Comparison of ENCODE assay signal across 17 cellular contexts in genomic region chr3:147939425-147940196, GRCh38.
DNase-seq lines count a peak whose midpoint lies in the region; ATAC-seq, FAIRE-seq and TF ChIP-seq lines count a peak whose summit lies in the region.
"Had no signal": no experiment of that assay in that cellular context is flagged by ENCODE, and none has a peak within 500 bp of the region (broad histone marks: within the 10 kb centered on the region; RNA-seq: fewer than 3 reads in every experiment).

No MANE protein-coding gene starts in this region.

- H3K4me1 ChIP-seq in adipocyte (ENCODE audit: control insufficient read depth, insufficient read depth, low read length) = peaks cover 24% of the 10 kb centered on the region
- H3K4me1 ChIP-seq in neuronal stem cell (ENCODE audit: control insufficient read depth in 2 of 2, insufficient read depth in 1 of 2, low read depth in 1 of 2, low read length in 2 of 2) = peaks cover 4 to 33% of the 10 kb centered on the region in 2 donors
- H3K4me1 ChIP-seq in prostate gland (replicated peaks) = no peaks in the 10 kb centered on the region
- no peaks in the 10 kb centered on the region for H3K4me1 ChIP-seq in spleen

- WGBS in neuronal stem cell (ENCODE audit: extremely low coverage in 2 of 2, insufficient read length in 2 of 2, insufficient replicate concordance in 1 of 2), 2 donors = no CpG with 5 or more reads among the region's 9 CpGs
- 58% methylated on average over 9 of the region's 9 CpGs for WGBS in prostate gland
- WGBS in spleen, 5 donors = 54 to 62% (median 58%) methylated on average over 9 of the region's 9 CpGs

- FAIRE-seq in RCC 7860 (lab: Jason Lieb, UNC) = no peak
- FAIRE-seq: GM18507 had no signal

- H3K4me2 ChIP-seq in neuronal stem cell (ENCODE audit: insufficient read depth, low read length, poor library complexity, severe bottlenecking) = peak overlapping the region; percentile 34

- H3K18ac ChIP-seq in neuronal stem cell (ENCODE audit: low read length) = no peak overlapping the region

- H2BK120ac ChIP-seq in neuronal stem cell (ENCODE audit: low read depth, low read length) = no peak overlapping the region

- H2BK5ac ChIP-seq in neuronal stem cell (ENCODE audit: low read length) = no peak overlapping the region

- no peaks in the 10 kb centered on the region for H3K27me3 ChIP-seq in adipocyte (replicated peaks; ENCODE audit: control insufficient read depth, insufficient read depth, low read length)
- H3K27me3 ChIP-seq in neuronal stem cell (ENCODE audit: control insufficient read depth in 3 of 3, insufficient read depth in 3 of 3, low read depth in 1 of 3, low read length in 3 of 3) = no peaks in the 10 kb centered on the region
- H3K27me3 ChIP-seq in prostate gland (replicated peaks; ENCODE audit: insufficient read depth) = no peaks in the 10 kb centered on the region
- no peaks in the 10 kb centered on the region for H3K27me3 ChIP-seq in spleen (replicated peaks in 1 of 7)

- H3K23ac ChIP-seq in neuronal stem cell (ENCODE audit: low read depth, low read length, poor library complexity) = no peak overlapping the region

- H3K4ac ChIP-seq in neuronal stem cell (ENCODE audit: low read length) = no peak overlapping the region

- H3K27ac ChIP-seq in neuronal stem cell (replicated peaks; ENCODE audit: low read length) (peak overlapping the region; percentile 43), prostate gland (no peak overlapping the region), spleen (no peak overlapping the region)

- DNase-seq in C1 segment of cervical spinal cord (lab: John Stamatoyannopoulos, UW) = peak in 11 of 14 donors; percentile 9 to 58 (median 27)
- peak; percentile 24 for DNase-seq in adipocyte (ENCODE audit: low read depth)
- DNase-seq in left ventricle myocardium superior = no peak
- DNase-seq in neuronal stem cell (ENCODE audit: low spot score) = no peak
- DNase-seq in RCC 7860 (ENCODE audit: low spot score) = no peak
- no peak for DNase-seq in prostate gland (ENCODE audit: low spot score)
- no peak for DNase-seq in spleen
- DNase-seq: activated CD4-positive, alpha-beta memory T cell treated with anti-CD3 and anti-CD28 coated beads, Interleukin-2, amount 10 ng/mL, durations not matched to agents 7 days and 5 days; activated naive CD4-positive, alpha-beta T cell treated with anti-CD3 and anti-CD28 coated beads for 36 hours; effector memory CD4-positive, alpha-beta T cell; Karpas-422; NCI-H2171; stimulated activated CD4-positive, alpha-beta T cell treated with anti-CD3 and anti-CD28 coated beads, Interleukin-15, amount 100 ng/mL, for 24 hours; stimulated activated CD8-positive, alpha-beta memory T cell treated with anti-CD3 and anti-CD28 coated beads, Interleukin-4, amount 100 ng/mL, for 48 hours had no signal

- no peak overlapping the region for H4K91ac ChIP-seq in neuronal stem cell (ENCODE audit: low read depth, low read length, poor library complexity)

- no peak overlapping the region for H2BK12ac ChIP-seq in neuronal stem cell (ENCODE audit: low read length)

- no peak overlapping the region for H4K8ac ChIP-seq in neuronal stem cell (ENCODE audit: low read depth, low read length)

- H2AK5ac ChIP-seq in neuronal stem cell (ENCODE audit: low read depth, low read length) = no peak overlapping the region

- no peak for TF ChIP-seq POLR2A in prostate gland (IDR thresholded peaks at IDR 0.05)
- TF ChIP-seq POLR2A in spleen (IDR thresholded peaks at IDR 0.05) = no peak

- H3K9ac ChIP-seq in adipocyte (ENCODE audit: low read length) (no peak overlapping the region), neuronal stem cell (ENCODE audit: low read depth, low read length, poor library complexity) (no peak overlapping the region)

- ATAC-seq in left ventricle myocardium superior (peak; percentile 59), GM19023 (IDR thresholded peaks at IDR 0.05; ENCODE audit: unreplicated experiment) (no peak)
- ATAC-seq: Panc1 had no signal

- H3K4me3 ChIP-seq in adipocyte (ENCODE audit: low read length) = no peak overlapping the region
- H3K4me3 ChIP-seq in neuronal stem cell (ENCODE audit: low read length in 2 of 2) = peak overlapping the region; percentile 18 to 60
- H3K4me3 ChIP-seq in prostate gland = no peak overlapping the region
- H3K4me3 ChIP-seq in spleen = no peak overlapping the region

- no peak for TF ChIP-seq CTCF in prostate gland (IDR thresholded peaks at IDR 0.05)
- no peak for TF ChIP-seq CTCF in spleen (IDR thresholded peaks at IDR 0.05 in 8 of 11, conservative IDR thresholded peaks at IDR 0.05 in 3 of 11)

- H3K36me3 ChIP-seq in adipocyte (ENCODE audit: control insufficient read depth, insufficient read depth, low read length, severe bottlenecking) (no peaks in the 10 kb centered on the region), neuronal stem cell (replicated peaks in 1 of 2; ENCODE audit: control insufficient read depth in 2 of 2, insufficient read depth in 2 of 2, low read length in 2 of 2) (no peaks in the 10 kb centered on the region), prostate gland (no peaks in the 10 kb centered on the region), spleen (no peaks in the 10 kb centered on the region)

- no peak overlapping the region for H3K14ac ChIP-seq in neuronal stem cell (ENCODE audit: low read length)

- H3K9me3 ChIP-seq in adipocyte (ENCODE audit: control insufficient read depth, low read length) (no peaks in the 10 kb centered on the region), neuronal stem cell (replicated peaks in 1 of 2; ENCODE audit: control insufficient read depth in 2 of 2, insufficient read depth in 1 of 2, low read depth in 1 of 2, low read length in 2 of 2) (no peaks in the 10 kb centered on the region), prostate gland (no peaks in the 10 kb centered on the region), spleen (no peaks in the 10 kb centered on the region)

- intact Hi-C loops in left ventricle myocardium superior (cut with micrococcal nuclease) = no loop called here
- intact Hi-C loops in prostate gland (cut with DNase I) = no loop called here
- intact Hi-C loops in spleen (cut with DNase I; ENCODE audit: low total_unique reads) = no loop called here

- no peak overlapping the region for H2BK15ac ChIP-seq in neuronal stem cell (ENCODE audit: low read length)

- peak overlapping the region; percentile 86 for H2AFZ ChIP-seq in neuronal stem cell (ENCODE audit: low read length)

- H3K79me1 ChIP-seq in neuronal stem cell (ENCODE audit: low read depth, low read length) = no peaks in the 10 kb centered on the region

Comparison
In these comparisons a context has a peak if more than half of its experiments do, and no peak if none do; other contexts are left out.
1. DNase-seq: peak in C1 segment of cervical spinal cord (11 of 14) and adipocyte (single experiment); none in left ventricle myocardium superior (single experiment), neuronal stem cell (single experiment), RCC 7860 (single experiment), prostate gland (single experiment) and spleen (single experiment).
2. H3K4me3 ChIP-seq: peak in neuronal stem cell (2 of 2); none in adipocyte (single experiment), prostate gland (0 of 2) and spleen (0 of 8).